ENCODE assay signal across 8 cellular contexts in the genomic region with DNA sequence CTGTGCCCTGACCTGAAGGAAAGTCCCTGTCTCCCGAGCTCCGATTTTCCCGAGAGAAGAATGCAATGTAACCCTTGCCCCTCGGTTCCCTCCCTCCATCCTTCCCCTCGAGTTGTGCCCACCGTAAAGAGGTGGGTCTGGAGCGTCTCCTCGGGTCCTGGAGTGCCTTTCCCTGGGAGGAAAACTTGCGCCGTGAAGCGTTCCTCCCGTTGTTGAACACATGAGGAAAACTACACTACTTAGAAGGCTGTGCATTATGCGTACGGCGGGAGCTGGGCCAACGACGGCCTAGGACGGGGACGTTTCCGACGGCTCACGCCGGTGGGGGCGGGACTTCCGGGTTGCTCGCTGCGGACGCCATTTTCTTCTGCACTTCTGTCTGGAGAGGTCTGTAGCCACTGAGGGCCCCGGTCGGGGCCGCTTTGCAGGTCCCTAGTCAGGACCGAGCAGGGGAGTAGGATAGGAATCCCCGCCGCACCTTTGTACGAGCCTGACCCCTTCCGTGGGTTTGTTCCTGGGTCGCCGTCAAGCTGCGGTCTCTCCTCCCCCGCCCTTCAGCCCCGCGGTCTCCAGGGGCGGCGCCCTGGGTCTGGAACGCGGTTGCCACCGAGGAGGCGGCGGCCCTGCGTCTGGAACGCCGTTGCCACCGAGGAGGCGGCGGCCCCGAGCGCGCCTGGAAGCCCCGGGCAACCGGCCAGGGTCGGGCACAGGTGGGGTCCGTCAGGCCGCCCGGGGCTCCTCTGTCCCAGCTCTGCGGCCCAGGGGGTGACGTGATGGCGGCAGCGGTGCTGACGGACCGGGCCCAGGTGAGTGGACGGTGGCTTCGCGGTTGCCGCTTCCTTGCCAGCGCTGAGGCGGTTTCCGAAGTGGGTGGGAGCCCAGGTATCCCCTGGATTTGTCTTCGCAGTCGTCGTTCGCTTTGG. TPM values are rescaled to one million over a fixed set of nuclear protein-coding genes. Genes with fewer than 3 reads are reported as not detected.
A peak's percentile ranks its signal among the peaks of the same experiment; 100 is the strongest.
DNase-seq lines count a peak whose midpoint lies in the region; FAIRE-seq and TF ChIP-seq lines count a peak whose summit lies in the region.

A gene (plus strand): TSS at position 360 of the 923 bp plus-strand sequence. CDS start 414 bp downstream, at position 774.

- H3K4me3 ChIP-seq in Caco-2 (ENCODE audit: low read depth, low read length) (peak within 1 kb of the TSS; percentile 96), OCI-LY3 (ENCODE audit: low read length) (peak within 1 kb of the TSS; percentile 95), esophagus (ENCODE audit: low read depth in 1 of 2, low read length in 2 of 2) (peak within 1 kb of the TSS; percentile 78 to 97), mucosa of rectum (ENCODE audit: low read length in 2 of 2) (peak within 1 kb of the TSS; percentile 94 to 99)

- peaks cover 16% of the 10 kb centered on the region; the same call in 1 of the 2 replicates for H4K20me1 ChIP-seq in OCI-LY3 (ENCODE audit: insufficient read depth, low read length)

- H3K27me3 ChIP-seq in Caco-2 (replicated peaks; ENCODE audit: control insufficient read depth, insufficient read depth, low read length) (no peaks in the 10 kb centered on the region), OCI-LY3 (ENCODE audit: low read depth, low read length) (no peaks in the 10 kb centered on the region), esophagus (ENCODE audit: control insufficient read depth in 1 of 2, insufficient read depth in 2 of 2, low read length in 2 of 2) (no peaks in the 10 kb centered on the region), mucosa of rectum (ENCODE audit: control insufficient read depth in 2 of 2, insufficient read depth in 2 of 2, low read length in 2 of 2) (no peaks in the 10 kb centered on the region)

- peak within 1 kb of the TSS; percentile 98 for H3K27ac Mint-ChIP-seq in Caco-2 (ENCODE audit: unreplicated experiment)
- H3K27ac Mint-ChIP-seq in activated T-cell treated with anti-CD3 and anti-CD28 coated beads, Interleukin-2, amount 50 U/mL, for 24 hours = peak within 1 kb of the TSS; percentile 90

- CTCF ChIA-PET in Caco-2 (lab: Charles Lee) = no interaction called here

- H3K9me3 Mint-ChIP-seq in Caco-2 (ENCODE audit: unreplicated experiment) = peaks cover 39% of the 10 kb centered on the region
- peaks cover 51% of the 10 kb centered on the region for H3K9me3 Mint-ChIP-seq in activated T-cell treated with anti-CD3 and anti-CD28 coated beads, Interleukin-2, amount 50 U/mL, for 24 hours

- peaks cover 54% of the 10 kb centered on the region for H3K36me3 Mint-ChIP-seq in Caco-2 (ENCODE audit: insufficient read depth, unreplicated experiment)
- H3K36me3 Mint-ChIP-seq in activated T-cell treated with anti-CD3 and anti-CD28 coated beads, Interleukin-2, amount 50 U/mL, for 24 hours (ENCODE audit: low read depth) = peaks cover 78% of the 10 kb centered on the region

- no peaks in the 10 kb centered on the region for H3K27me3 Mint-ChIP-seq in Caco-2 (ENCODE audit: insufficient read depth, unreplicated experiment)
- peaks cover 14% of the 10 kb centered on the region for H3K27me3 Mint-ChIP-seq in activated T-cell treated with anti-CD3 and anti-CD28 coated beads, Interleukin-2, amount 50 U/mL, for 24 hours

- WGBS in esophagus, 2 donors = 1% methylated on average over 81 of the region's 81 CpGs

- peak; percentile 86 to 90 for DNase-seq in Caco-2
- peak; percentile 94 for DNase-seq in GM20000 (ENCODE audit: low spot score)
- DNase-seq in HTR-8/SVneo (ENCODE audit: insufficient read length, low spot score) = peak; percentile 85
- peak; percentile 94 for DNase-seq in activated T-cell treated with anti-CD3 and anti-CD28 coated beads, Interleukin-2, amount 50 U/mL, for 24 hours
- DNase-seq in stimulated activated CD8-positive, alpha-beta memory T cell treated with anti-CD3 and anti-CD28 coated beads, Interleukin-4, amount 100 ng/mL, for 4 hours (ENCODE audit: low read depth in 2 of 2, low spot score in 1 of 2) = peak; percentile 73 to 79

- peak; percentile 93 for FAIRE-seq in HTR-8/SVneo (lab: Jason Lieb, UNC)

- no peaks in the 10 kb centered on the region for H3K4me1 Mint-ChIP-seq in Caco-2 (ENCODE audit: low read depth, unreplicated experiment)
- H3K4me1 Mint-ChIP-seq in activated T-cell treated with anti-CD3 and anti-CD28 coated beads, Interleukin-2, amount 50 U/mL, for 24 hours (ENCODE audit: low read depth) = peaks cover 31% of the 10 kb centered on the region

- intact Hi-C loops in Caco-2 (cut with micrococcal nuclease; ENCODE audit: unreplicated experiment) = loop anchor here (2.0 kb wide), 1 partner anchor 89 kb away; a partner anchor contains a TSS

- peaks cover 32% of the 10 kb centered on the region for H3K79me2 ChIP-seq in OCI-LY3 (ENCODE audit: low read length)

- H3K36me3 ChIP-seq in Caco-2 (ENCODE audit: control insufficient read depth, insufficient read depth, low read length) (peaks cover 11% of the 10 kb centered on the region), OCI-LY3 (replicated peaks; ENCODE audit: low read depth, low read length) (peaks cover 36% of the 10 kb centered on the region), esophagus (ENCODE audit: control insufficient read depth in 2 of 2, insufficient read depth in 2 of 2, low read length in 1 of 2) (peaks cover 7 to 19% of the 10 kb centered on the region in 2 donors), mucosa of rectum (ENCODE audit: control insufficient read depth in 2 of 2, insufficient read depth in 2 of 2, low read length in 2 of 2) (peaks cover 29 to 32% of the 10 kb centered on the region in 2 donors)

- POLR2A ChIA-PET in Caco-2 (lab: Charles Lee) = interaction anchor here (0.7 kb wide), 1 partner anchor 725 kb away, joined by 3 read pairs; a partner anchor contains a TSS

- H3K9ac ChIP-seq in OCI-LY3 (ENCODE audit: low read length) (peak within 1 kb of the TSS; percentile 87), mucosa of rectum (ENCODE audit: low read depth in 1 of 2, low read length in 2 of 2) (peak within 1 kb of the TSS; percentile 82 to 84)

- H3K4me3 Mint-ChIP-seq in Caco-2 (ENCODE audit: unreplicated experiment) = peak within 1 kb of the TSS; percentile 95
- peak within 1 kb of the TSS; percentile 88 for H3K4me3 Mint-ChIP-seq in activated T-cell treated with anti-CD3 and anti-CD28 coated beads, Interleukin-2, amount 50 U/mL, for 24 hours

- peak within 1 kb of the TSS; percentile 83 for H3K4me2 ChIP-seq in OCI-LY3 (ENCODE audit: low read length)

- peak within 1 kb of the TSS; percentile 99 for H2AFZ ChIP-seq in OCI-LY3 (ENCODE audit: low read depth, low read length)

- H3K4me1 ChIP-seq in Caco-2 (0 out of 2 replicates have a peak, but pooled peaks cover 10% of the 10 kb centered on the region), OCI-LY3 (ENCODE audit: low read length) (peaks cover 20% of the 10 kb centered on the region), esophagus (ENCODE audit: control insufficient read depth in 2 of 2, insufficient read depth in 2 of 2, low read length in 1 of 2) (peaks cover 6 to 11% of the 10 kb centered on the region in 2 donors), mucosa of rectum (ENCODE audit: control insufficient read depth in 2 of 2, insufficient read depth in 2 of 2, low read length in 2 of 2) (peaks cover 9 to 15% of the 10 kb centered on the region in 2 donors)

- no TSS peak for BruUV-seq in Caco-2 (replicated peaks; lab: Mats Ljungman, UMichigan)

- H3K27ac ChIP-seq in OCI-LY3 (ENCODE audit: low read length) (peak within 1 kb of the TSS; percentile 57), esophagus (ENCODE audit: low read depth in 2 of 2, low read length in 1 of 2) (peak within 1 kb of the TSS; percentile 90 to 93), mucosa of rectum (ENCODE audit: low read depth in 2 of 2, low read length in 2 of 2) (peak within 1 kb of the TSS; percentile 77 to 88)

- H3K9me3 ChIP-seq in Caco-2 = peaks cover 13% of the 10 kb centered on the region
- H3K9me3 ChIP-seq in OCI-LY3 (ENCODE audit: insufficient read depth, low read length) = peaks cover 21% of the 10 kb centered on the region; the same call in 1 of the 2 replicates
- H3K9me3 ChIP-seq in esophagus (ENCODE audit: control insufficient read depth in 2 of 2, insufficient read depth in 1 of 2, low read depth in 1 of 2, low read length in 1 of 2) = peaks cover 0 to 3% of the 10 kb centered on the region in 2 donors
- peaks cover 10 to 13% of the 10 kb centered on the region in 2 donors for H3K9me3 ChIP-seq in mucosa of rectum (ENCODE audit: control insufficient read depth in 2 of 2, low read length in 2 of 2)

- TF ChIP-seq CTCF in Caco-2 (IDR thresholded peaks at IDR 0.05; ENCODE audit: insufficient read depth in 1 of 2, low read depth in 1 of 2, low read length in 1 of 2, severe bottlenecking in 1 of 2, unreplicated experiment in 1 of 2) = peak in 1 of 2 experiments; percentile 34
- no peak for TF ChIP-seq CTCF in GM20000 (IDR thresholded peaks at IDR 0.05; ENCODE audit: extremely low read depth, missing control alignments)
- no peak for TF ChIP-seq CTCF in OCI-LY3 (IDR thresholded peaks at IDR 0.05; ENCODE audit: low read depth, low read length)

RNA-seq across cellular contexts. Expression of the gene that starts here (rescaled TPM):
- 24.9 and 26.2 TPM in 2 replicates for total RNA-seq in Caco-2 (2022)
- polyA plus RNA-seq in esophagus = 1 to 10 TPM; 4.5 to 5.6 TPM

Comparison
In these comparisons a context has a peak if more than half of its experiments do, and no peak if none do; other contexts are left out.
1. Peak in every context shown above with its lines: DNase-seq, H3K4me3 ChIP-seq and H3K27ac ChIP-seq.